Comparison of ENCODE assay signal across 10 cellular contexts in genomic region chr3:149554826-149555225, GRCh38.
DNase-seq lines count a peak whose midpoint lies in the region; ATAC-seq and TF ChIP-seq lines count a peak whose summit lies in the region.
"Had no signal": no experiment of that assay in that cellular context is flagged by ENCODE, and none has a peak within 500 bp of the region (broad histone marks: within the 10 kb centered on the region; RNA-seq: fewer than 3 reads in every experiment).

No MANE protein-coding gene starts in this region.

- no peak for TF ChIP-seq POLR2A in IMR-90 (IDR thresholded peaks at IDR 0.05; ENCODE audit: low read depth, low read length)
- no peak for TF ChIP-seq POLR2A in suprapubic skin (IDR thresholded peaks at IDR 0.05)

- peak overlapping the region; percentile 52; the same call in 1 of the 2 replicates for H3K23ac ChIP-seq in IMR-90 (ENCODE audit: low read depth, low read length)

- H3K4me1 ChIP-seq in IMR-90 (ENCODE audit: control insufficient read depth, insufficient read depth, low read length), result peaks cover 16% of the 10 kb centered on the region
- peaks cover 50% of the 10 kb centered on the region for H3K4me1 ChIP-seq in suprapubic skin

- peak overlapping the region; percentile 57 for H2BK5ac ChIP-seq in IMR-90 (ENCODE audit: low read depth, low read length, poor library complexity, severe bottlenecking)

- H4K91ac ChIP-seq in IMR-90 (ENCODE audit: insufficient read depth, low read depth, low read length), result no peak overlapping the region

- TF ChIP-seq CTCF in IMR-90 (conservative IDR thresholded peaks at IDR 0.05; ENCODE audit: low read depth, low read length), result no peak
- no peak for TF ChIP-seq CTCF in suprapubic skin (IDR thresholded peaks at IDR 0.05)

- H3K4ac ChIP-seq in IMR-90 (ENCODE audit: low read depth, low read length), result peak overlapping the region; percentile 49; the same call in 1 of the 2 replicates

- ATAC-seq in IMR-90 (ENCODE audit: low read depth) (peak; percentile 12), HG02623 (IDR thresholded peaks at IDR 0.05; ENCODE audit: unreplicated experiment) (no peak)
- ATAC-seq: GM12878 had no signal

- WGBS in IMR-90 (ENCODE audit: extremely low coverage in 2 of 2, insufficient read length in 1 of 2), 2 experiments, result no CpG with 5 or more reads among the region's 4 CpGs
- WGBS in suprapubic skin, result 18% methylated on average over 4 of the region's 4 CpGs

- H3K18ac ChIP-seq in IMR-90 (ENCODE audit: low read depth, low read length), result no peak overlapping the region

- no peaks in the 10 kb centered on the region; the same call in 1 of the 2 replicates for H3K36me3 ChIP-seq in IMR-90 (ENCODE audit: control insufficient read depth, insufficient read depth, low read length)
- no peaks in the 10 kb centered on the region for H3K36me3 ChIP-seq in suprapubic skin

- H2BK20ac ChIP-seq in IMR-90 (ENCODE audit: low read depth, low read length), result no peak overlapping the region; the same call in 1 of the 2 replicates

- H2BK15ac ChIP-seq in IMR-90 (ENCODE audit: low read depth, low read length), result no peak overlapping the region

- CTCF ChIA-PET in IMR-90 (lab: Yijun Ruan, JAX), result interaction anchor here (0.7 to 1.6 kb wide), 5 partner anchors 14 to 162 kb away, joined by 3 to 5 read pairs (median 3); no protein-coding TSS in a partner anchor

- H3K56ac ChIP-seq in IMR-90 (ENCODE audit: extremely low read depth, insufficient read depth, low read length), result no peak overlapping the region

- H2AK5ac ChIP-seq in IMR-90 (ENCODE audit: low read depth, low read length), result no peak overlapping the region; the same call in 1 of the 2 replicates

- H3K4me2 ChIP-seq in IMR-90 (ENCODE audit: low read depth, low read length), result peak overlapping the region; percentile 31; the same call in 1 of the 2 replicates

- H3K4me3 ChIP-seq in IMR-90 (ENCODE audit: insufficient read depth, low read depth, low read length), result no peak overlapping the region
- no peak overlapping the region for H3K4me3 ChIP-seq in suprapubic skin
- H3K4me3 ChIP-seq: GM12878 had no signal

- H3K27me3 ChIP-seq in IMR-90 (ENCODE audit: control insufficient read depth, insufficient read depth, low read length), result no peaks in the 10 kb centered on the region
- H3K27me3 ChIP-seq in suprapubic skin, result no peaks in the 10 kb centered on the region

- in situ Hi-C loops in IMR-90 (cut with MboI; ENCODE audit: low sequenced_read_pairs), result no loop called here

- H3K27ac ChIP-seq in IMR-90 (ENCODE audit: insufficient read depth, low read length) (peak overlapping the region; percentile 49; the same call in 1 of the 2 replicates), suprapubic skin (peak overlapping the region; percentile 56)

- dilution Hi-C loops in IMR-90 (cut with HindIII; ENCODE audit: low sequenced_read_pairs, unreplicated experiment), result no loop called here

- no peaks in the 10 kb centered on the region for H3K9me3 ChIP-seq in IMR-90 (ENCODE audit: control insufficient read depth, insufficient read depth, low read length)
- H3K9me3 ChIP-seq in suprapubic skin, result no peaks in the 10 kb centered on the region

- 0 out of 4 replicates have a peak overlapping the region, but pooled peaks of 1 of the 2 experiments have one; percentile 43 for H4K8ac ChIP-seq in IMR-90 (ENCODE audit: low read depth in 2 of 2, low read length in 2 of 2)

- no peak overlapping the region for H3K9ac ChIP-seq in IMR-90 (ENCODE audit: low read depth, low read length)

- POLR2A ChIA-PET in IMR-90 (lab: Charles Lee; ENCODE audit: unreplicated experiment), result interaction anchor here (0.6 kb wide), 1 partner anchor 8 kb away, joined by 3 read pairs; no protein-coding TSS in a partner anchor

- TF ChIP-seq RAD21 in IMR-90 (IDR thresholded peaks at IDR 0.05; ENCODE audit: low read length), result no peak

- peaks cover 10% of the 10 kb centered on the region for H3K9me1 ChIP-seq in IMR-90 (ENCODE audit: insufficient read depth, low read length)

- intact Hi-C loops in IMR-90 (cut with micrococcal nuclease), result no loop called here

- H2AK9ac ChIP-seq in IMR-90 (replicated peaks; ENCODE audit: low read depth, low read length, poor library complexity), result no peak overlapping the region

- peaks cover 13% of the 10 kb centered on the region for H4K20me1 ChIP-seq in IMR-90 (ENCODE audit: insufficient read depth, low read length)

- no TSS peak for BruUV-seq in IMR-90 (replicated peaks; lab: Mats Ljungman, UMichigan)

- no peak overlapping the region for H3K14ac ChIP-seq in IMR-90 (replicated peaks; ENCODE audit: low read depth, low read length)

- no peak overlapping the region for H4K5ac ChIP-seq in IMR-90 (ENCODE audit: low read depth, low read length)

- TF ChIP-seq EP300 in suprapubic skin (IDR thresholded peaks at IDR 0.05), result no peak

- peaks cover 16 to 69% of the 10 kb centered on the region in 2 experiments; a peak in 3 of 4 replicates for H3K79me1 ChIP-seq in IMR-90 (ENCODE audit: low read depth in 1 of 2, low read length in 2 of 2)

- H2BK120ac ChIP-seq in IMR-90 (ENCODE audit: low read depth, low read length), result peak overlapping the region; percentile 47; the same call in 1 of the 2 replicates

- H2AFZ ChIP-seq in IMR-90 (replicated peaks; ENCODE audit: low read length, poor library complexity), result no peak overlapping the region

- peak; percentile 91 for DNase-seq in IMR-90
- DNase-seq in astrocyte of the hippocampus (ENCODE audit: low read depth, low spot score), result peak; percentile 62
- peak; percentile 74 for DNase-seq in iris pigment epithelial cell (ENCODE audit: low read depth)
- DNase-seq in suprapubic skin (ENCODE audit: low spot score in 2 of 2), result no peak
- DNase-seq in NCI-H1048 (lab: John Stamatoyannopoulos, UW), result no peak
- DNase-seq in NCI-H510A (lab: John Stamatoyannopoulos, UW), result no peak
- DNase-seq: activated CD8-positive, alpha-beta memory T cell treated with anti-CD3 and anti-CD28 coated beads, Interleukin-2, amount 50 U/mL, for 4 hours; naive B cell had no signal

TF ChIP-seq in IMR-90, 13 proteins besides CTCF, POLR2A, EP300 and RAD21:
- TF ChIP-seq BHLHE40 (IDR thresholded peaks at IDR 0.05; ENCODE audit: low read depth, low read length) (no peak), CEBPB (IDR thresholded peaks at IDR 0.05; ENCODE audit: low read depth, low read length) (peak; percentile 96), FOS (IDR thresholded peaks at IDR 0.05; ENCODE audit: low read depth, low read length) (peak; percentile 27; the same call in 1 of the 2 replicates)

Comparison
In these comparisons a context has a peak if more than half of its experiments do, and no peak if none do; other contexts are left out.
1. DNase-seq: peak in IMR-90 (single experiment), astrocyte of the hippocampus (single experiment) and iris pigment epithelial cell (single experiment); none in suprapubic skin (0 of 2), NCI-H1048 (single experiment) and NCI-H510A (single experiment).